ENCODE assay signal across 1 cellular context in the genomic region with DNA sequence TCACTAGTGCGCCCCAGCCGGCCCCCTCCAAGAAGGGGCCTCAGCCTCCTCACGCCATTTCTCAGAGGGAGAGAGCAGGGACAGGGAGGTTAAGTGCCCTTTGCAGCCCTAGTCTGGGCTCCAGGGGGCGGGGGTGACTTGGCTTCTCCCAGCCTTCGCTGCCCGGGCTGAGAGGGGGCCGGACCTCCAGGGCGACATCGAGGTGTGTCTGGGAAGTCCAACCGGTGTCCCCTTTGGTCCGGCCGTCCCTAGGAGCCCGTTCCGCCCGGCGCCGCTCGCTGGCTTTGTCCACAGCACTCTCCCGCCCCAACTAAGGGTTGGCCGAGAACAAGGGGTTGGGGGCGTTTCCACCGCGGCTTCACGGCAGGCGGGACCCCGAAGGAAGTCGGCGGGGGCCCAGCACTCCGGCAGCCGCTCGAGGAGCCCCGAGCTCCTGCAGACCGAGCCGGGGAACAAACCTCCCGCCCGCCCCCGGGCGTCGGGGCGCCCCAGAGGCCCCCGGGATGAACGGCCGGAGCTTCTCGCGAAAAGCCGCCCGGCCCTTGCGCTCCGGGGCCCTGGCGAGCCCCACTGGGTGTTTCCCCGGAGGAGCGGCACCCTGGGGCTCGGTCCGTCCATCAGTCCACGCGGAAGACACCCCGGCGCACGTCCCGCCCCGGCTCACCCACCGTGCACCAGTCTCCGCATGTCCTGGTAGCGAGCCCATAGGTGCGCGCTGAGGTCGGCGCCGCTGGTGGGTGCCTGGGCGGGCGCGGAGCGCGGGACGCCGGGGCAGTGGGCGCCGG.
TF ChIP-seq lines count a peak whose summit lies in the region.

No MANE protein-coding gene starts in this region.

TF ChIP-seq in GM12878, 131 proteins besides CTCF, POLR2A, EP300 and RAD21 (continued from another document):
- TF ChIP-seq, protein P1, sequence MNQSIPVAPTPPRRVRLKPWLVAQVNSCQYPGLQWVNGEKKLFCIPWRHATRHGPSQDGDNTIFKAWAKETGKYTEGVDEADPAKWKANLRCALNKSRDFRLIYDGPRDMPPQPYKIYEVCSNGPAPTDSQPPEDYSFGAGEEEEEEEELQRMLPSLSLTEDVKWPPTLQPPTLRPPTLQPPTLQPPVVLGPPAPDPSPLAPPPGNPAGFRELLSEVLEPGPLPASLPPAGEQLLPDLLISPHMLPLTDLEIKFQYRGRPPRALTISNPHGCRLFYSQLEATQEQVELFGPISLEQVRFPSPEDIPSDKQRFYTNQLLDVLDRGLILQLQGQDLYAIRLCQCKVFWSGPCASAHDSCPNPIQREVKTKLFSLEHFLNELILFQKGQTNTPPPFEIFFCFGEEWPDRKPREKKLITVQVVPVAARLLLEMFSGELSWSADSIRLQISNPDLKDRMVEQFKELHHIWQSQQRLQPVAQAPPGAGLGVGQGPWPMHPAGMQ (IDR thresholded peaks at IDR 0.05; ENCODE audit: borderline replicate concordance), result no peak
- peak; percentile 33; the same call in 1 of the 2 replicates for TF ChIP-seq SMARCA5 (IDR thresholded peaks at IDR 0.05)
- TF ChIP-seq, protein P2, sequence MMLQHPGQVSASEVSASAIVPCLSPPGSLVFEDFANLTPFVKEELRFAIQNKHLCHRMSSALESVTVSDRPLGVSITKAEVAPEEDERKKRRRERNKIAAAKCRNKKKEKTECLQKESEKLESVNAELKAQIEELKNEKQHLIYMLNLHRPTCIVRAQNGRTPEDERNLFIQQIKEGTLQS (IDR thresholded peaks at IDR 0.05; ENCODE audit: borderline replicate concordance, extremely low read depth, low read depth, low read length), result no peak
- TF ChIP-seq, protein P3, sequence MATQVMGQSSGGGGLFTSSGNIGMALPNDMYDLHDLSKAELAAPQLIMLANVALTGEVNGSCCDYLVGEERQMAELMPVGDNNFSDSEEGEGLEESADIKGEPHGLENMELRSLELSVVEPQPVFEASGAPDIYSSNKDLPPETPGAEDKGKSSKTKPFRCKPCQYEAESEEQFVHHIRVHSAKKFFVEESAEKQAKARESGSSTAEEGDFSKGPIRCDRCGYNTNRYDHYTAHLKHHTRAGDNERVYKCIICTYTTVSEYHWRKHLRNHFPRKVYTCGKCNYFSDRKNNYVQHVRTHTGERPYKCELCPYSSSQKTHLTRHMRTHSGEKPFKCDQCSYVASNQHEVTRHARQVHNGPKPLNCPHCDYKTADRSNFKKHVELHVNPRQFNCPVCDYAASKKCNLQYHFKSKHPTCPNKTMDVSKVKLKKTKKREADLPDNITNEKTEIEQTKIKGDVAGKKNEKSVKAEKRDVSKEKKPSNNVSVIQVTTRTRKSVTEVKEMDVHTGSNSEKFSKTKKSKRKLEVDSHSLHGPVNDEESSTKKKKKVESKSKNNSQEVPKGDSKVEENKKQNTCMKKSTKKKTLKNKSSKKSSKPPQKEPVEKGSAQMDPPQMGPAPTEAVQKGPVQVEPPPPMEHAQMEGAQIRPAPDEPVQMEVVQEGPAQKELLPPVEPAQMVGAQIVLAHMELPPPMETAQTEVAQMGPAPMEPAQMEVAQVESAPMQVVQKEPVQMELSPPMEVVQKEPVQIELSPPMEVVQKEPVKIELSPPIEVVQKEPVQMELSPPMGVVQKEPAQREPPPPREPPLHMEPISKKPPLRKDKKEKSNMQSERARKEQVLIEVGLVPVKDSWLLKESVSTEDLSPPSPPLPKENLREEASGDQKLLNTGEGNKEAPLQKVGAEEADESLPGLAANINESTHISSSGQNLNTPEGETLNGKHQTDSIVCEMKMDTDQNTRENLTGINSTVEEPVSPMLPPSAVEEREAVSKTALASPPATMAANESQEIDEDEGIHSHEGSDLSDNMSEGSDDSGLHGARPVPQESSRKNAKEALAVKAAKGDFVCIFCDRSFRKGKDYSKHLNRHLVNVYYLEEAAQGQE (IDR thresholded peaks at IDR 0.05; ENCODE audit: low read depth, low read length), result no peak
- peak; percentile 53 for TF ChIP-seq NBN (IDR thresholded peaks at IDR 0.05)
- TF ChIP-seq, protein P4, sequence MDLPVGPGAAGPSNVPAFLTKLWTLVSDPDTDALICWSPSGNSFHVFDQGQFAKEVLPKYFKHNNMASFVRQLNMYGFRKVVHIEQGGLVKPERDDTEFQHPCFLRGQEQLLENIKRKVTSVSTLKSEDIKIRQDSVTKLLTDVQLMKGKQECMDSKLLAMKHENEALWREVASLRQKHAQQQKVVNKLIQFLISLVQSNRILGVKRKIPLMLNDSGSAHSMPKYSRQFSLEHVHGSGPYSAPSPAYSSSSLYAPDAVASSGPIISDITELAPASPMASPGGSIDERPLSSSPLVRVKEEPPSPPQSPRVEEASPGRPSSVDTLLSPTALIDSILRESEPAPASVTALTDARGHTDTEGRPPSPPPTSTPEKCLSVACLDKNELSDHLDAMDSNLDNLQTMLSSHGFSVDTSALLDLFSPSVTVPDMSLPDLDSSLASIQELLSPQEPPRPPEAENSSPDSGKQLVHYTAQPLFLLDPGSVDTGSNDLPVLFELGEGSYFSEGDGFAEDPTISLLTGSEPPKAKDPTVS (IDR thresholded peaks at IDR 0.05; ENCODE audit: low read depth, low read length), result no peak
- TF ChIP-seq BACH1 (IDR thresholded peaks at IDR 0.05; ENCODE audit: borderline replicate concordance), result peak; percentile 70
- no peak for TF ChIP-seq RB1 (IDR thresholded peaks at IDR 0.05; ENCODE audit: borderline replicate concordance)
- TF ChIP-seq ZBED1 (IDR thresholded peaks at IDR 0.05; ENCODE audit: borderline replicate concordance), result no peak
- TF ChIP-seq EZH2 (IDR thresholded peaks at IDR 0.05; ENCODE audit: borderline replicate concordance, control insufficient read depth, low read depth, low read length), result no peak
- TF ChIP-seq SREBF1 (IDR thresholded peaks at IDR 0.05; ENCODE audit: low read length), result no peak
- TF ChIP-seq MYC (IDR thresholded peaks at IDR 0.05; ENCODE audit: insufficient read depth, insufficient read length, insufficient replicate concordance, low read length, severe bottlenecking), result no peak
- TF ChIP-seq, protein P5, sequence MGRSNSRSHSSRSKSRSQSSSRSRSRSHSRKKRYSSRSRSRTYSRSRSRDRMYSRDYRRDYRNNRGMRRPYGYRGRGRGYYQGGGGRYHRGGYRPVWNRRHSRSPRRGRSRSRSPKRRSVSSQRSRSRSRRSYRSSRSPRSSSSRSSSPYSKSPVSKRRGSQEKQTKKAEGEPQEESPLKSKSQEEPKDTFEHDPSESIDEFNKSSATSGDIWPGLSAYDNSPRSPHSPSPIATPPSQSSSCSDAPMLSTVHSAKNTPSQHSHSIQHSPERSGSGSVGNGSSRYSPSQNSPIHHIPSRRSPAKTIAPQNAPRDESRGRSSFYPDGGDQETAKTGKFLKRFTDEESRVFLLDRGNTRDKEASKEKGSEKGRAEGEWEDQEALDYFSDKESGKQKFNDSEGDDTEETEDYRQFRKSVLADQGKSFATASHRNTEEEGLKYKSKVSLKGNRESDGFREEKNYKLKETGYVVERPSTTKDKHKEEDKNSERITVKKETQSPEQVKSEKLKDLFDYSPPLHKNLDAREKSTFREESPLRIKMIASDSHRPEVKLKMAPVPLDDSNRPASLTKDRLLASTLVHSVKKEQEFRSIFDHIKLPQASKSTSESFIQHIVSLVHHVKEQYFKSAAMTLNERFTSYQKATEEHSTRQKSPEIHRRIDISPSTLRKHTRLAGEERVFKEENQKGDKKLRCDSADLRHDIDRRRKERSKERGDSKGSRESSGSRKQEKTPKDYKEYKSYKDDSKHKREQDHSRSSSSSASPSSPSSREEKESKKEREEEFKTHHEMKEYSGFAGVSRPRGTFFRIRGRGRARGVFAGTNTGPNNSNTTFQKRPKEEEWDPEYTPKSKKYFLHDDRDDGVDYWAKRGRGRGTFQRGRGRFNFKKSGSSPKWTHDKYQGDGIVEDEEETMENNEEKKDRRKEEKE (IDR thresholded peaks at IDR 0.05), result 0 out of 2 replicates have a peak, but pooled peaks have one; percentile 23
